ENCODE assay signal across 1 cellular context in the genomic region with DNA sequence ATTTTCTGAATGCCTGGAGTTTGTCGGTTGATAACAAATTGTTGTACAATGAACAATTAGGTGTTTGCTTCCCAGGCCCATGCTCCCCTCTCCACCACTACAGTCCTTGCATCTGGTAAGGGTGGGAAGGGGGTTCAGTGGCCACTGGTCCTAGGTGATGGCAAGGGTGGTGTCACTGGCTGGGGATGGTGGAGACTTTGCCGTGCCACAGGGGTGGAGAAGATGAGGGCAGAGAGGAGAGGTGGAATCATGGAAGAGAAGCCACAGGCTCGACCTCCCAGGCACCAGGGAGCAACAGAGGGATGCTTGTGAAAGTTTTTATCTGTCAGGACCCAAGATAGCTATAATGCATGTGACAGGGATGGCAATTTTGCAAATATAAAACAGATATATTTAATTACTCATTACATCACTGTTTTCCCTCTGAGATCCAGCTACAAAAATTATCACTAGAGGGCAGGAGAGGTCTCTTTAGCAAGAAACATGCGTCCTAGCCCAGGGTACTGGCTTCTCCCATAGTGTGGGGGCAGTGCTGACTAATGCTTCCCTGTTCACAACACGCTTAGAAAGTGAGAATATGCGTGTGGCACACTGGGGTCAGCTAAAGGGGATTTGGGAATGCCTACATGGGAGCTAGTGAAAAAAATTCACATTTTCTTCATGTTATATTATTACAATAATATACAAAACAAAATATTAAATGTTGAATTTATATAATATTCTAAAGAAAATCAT.
TF ChIP-seq lines count a peak whose summit lies in the region.

No MANE protein-coding gene starts in this region.

TF ChIP-seq in K562, 482 proteins besides CTCF, POLR2A, EP300 and RAD21 (continued from another document and continues in another):
- TF ChIP-seq POLR2B (IDR thresholded peaks at IDR 0.05; ENCODE audit: low read depth, partially characterized antibody) (no peak), HDGF (IDR thresholded peaks at IDR 0.05) (no peak), ZNF764 (CRISPR knock-in tag; IDR thresholded peaks at IDR 0.05; ENCODE audit: low read depth) (no peak), CSDE1 (IDR thresholded peaks at IDR 0.05) (no peak), PPARD (CRISPR knock-in tag; IDR thresholded peaks at IDR 0.05) (no peak), ZNF184 (CRISPR knock-in tag; IDR thresholded peaks at IDR 0.05) (no peak), MCM2 (IDR thresholded peaks at IDR 0.05; ENCODE audit: low read depth) (no peak), FOXK1 (CRISPR knock-in tag; IDR thresholded peaks at IDR 0.05; ENCODE audit: borderline replicate concordance) (no peak), ZNF316 (IDR thresholded peaks at IDR 0.05) (0 out of 2 replicates have a peak, but pooled peaks have one; percentile 49), MYC (IDR thresholded peaks at IDR 0.05; ENCODE audit: low read depth, low read length) (peak; percentile 77; the same call in 1 of the 2 replicates), MYC (CRISPR knock-in tag; IDR thresholded peaks at IDR 0.05; ENCODE audit: borderline replicate concordance, low read depth) (no peak), FUS (optimal IDR thresholded peaks at IDR 0.05; ENCODE audit: low read depth, low read length) (no peak), ZNF143 (CRISPR knock-in tag; IDR thresholded peaks at IDR 0.05) (no peak), SMARCA4 (IDR thresholded peaks at IDR 0.05) (peak; percentile 61), ZNF561 (CRISPR knock-in tag; conservative IDR thresholded peaks at IDR 0.05) (no peak), HMGN3 (IDR thresholded peaks at IDR 0.05; ENCODE audit: borderline replicate concordance, extremely low read depth, insufficient read length, low read depth, low read length) (no peak), THRAP3 (IDR thresholded peaks at IDR 0.05; ENCODE audit: borderline replicate concordance) (no peak), U2AF2 (optimal IDR thresholded peaks at IDR 0.05; ENCODE audit: low read depth, low read length) (no peak), ZMIZ1 (IDR thresholded peaks at IDR 0.05; ENCODE audit: low read depth in 2 of 2, low read length in 2 of 2) (no peak), ESRRA (IDR thresholded peaks at IDR 0.05; ENCODE audit: borderline replicate concordance, low read depth) (no peak), CEBPG (CRISPR knock-in tag; IDR thresholded peaks at IDR 0.05) (peak; percentile 26; the same call in 1 of the 2 replicates), CEBPG (tag; conservative IDR thresholded peaks at IDR 0.05 in 1 of 2, IDR thresholded peaks at IDR 0.05 in 1 of 2) (no peak)
- TF ChIP-seq, protein P1, sequence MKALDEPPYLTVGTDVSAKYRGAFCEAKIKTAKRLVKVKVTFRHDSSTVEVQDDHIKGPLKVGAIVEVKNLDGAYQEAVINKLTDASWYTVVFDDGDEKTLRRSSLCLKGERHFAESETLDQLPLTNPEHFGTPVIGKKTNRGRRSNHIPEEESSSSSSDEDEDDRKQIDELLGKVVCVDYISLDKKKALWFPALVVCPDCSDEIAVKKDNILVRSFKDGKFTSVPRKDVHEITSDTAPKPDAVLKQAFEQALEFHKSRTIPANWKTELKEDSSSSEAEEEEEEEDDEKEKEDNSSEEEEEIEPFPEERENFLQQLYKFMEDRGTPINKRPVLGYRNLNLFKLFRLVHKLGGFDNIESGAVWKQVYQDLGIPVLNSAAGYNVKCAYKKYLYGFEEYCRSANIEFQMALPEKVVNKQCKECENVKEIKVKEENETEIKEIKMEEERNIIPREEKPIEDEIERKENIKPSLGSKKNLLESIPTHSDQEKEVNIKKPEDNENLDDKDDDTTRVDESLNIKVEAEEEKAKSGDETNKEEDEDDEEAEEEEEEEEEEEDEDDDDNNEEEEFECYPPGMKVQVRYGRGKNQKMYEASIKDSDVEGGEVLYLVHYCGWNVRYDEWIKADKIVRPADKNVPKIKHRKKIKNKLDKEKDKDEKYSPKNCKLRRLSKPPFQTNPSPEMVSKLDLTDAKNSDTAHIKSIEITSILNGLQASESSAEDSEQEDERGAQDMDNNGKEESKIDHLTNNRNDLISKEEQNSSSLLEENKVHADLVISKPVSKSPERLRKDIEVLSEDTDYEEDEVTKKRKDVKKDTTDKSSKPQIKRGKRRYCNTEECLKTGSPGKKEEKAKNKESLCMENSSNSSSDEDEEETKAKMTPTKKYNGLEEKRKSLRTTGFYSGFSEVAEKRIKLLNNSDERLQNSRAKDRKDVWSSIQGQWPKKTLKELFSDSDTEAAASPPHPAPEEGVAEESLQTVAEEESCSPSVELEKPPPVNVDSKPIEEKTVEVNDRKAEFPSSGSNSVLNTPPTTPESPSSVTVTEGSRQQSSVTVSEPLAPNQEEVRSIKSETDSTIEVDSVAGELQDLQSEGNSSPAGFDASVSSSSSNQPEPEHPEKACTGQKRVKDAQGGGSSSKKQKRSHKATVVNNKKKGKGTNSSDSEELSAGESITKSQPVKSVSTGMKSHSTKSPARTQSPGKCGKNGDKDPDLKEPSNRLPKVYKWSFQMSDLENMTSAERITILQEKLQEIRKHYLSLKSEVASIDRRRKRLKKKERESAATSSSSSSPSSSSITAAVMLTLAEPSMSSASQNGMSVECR (CRISPR knock-in tag; IDR thresholded peaks at IDR 0.05): peak; percentile 26; the same call in 1 of the 2 replicates
- TF ChIP-seq, protein P2, sequence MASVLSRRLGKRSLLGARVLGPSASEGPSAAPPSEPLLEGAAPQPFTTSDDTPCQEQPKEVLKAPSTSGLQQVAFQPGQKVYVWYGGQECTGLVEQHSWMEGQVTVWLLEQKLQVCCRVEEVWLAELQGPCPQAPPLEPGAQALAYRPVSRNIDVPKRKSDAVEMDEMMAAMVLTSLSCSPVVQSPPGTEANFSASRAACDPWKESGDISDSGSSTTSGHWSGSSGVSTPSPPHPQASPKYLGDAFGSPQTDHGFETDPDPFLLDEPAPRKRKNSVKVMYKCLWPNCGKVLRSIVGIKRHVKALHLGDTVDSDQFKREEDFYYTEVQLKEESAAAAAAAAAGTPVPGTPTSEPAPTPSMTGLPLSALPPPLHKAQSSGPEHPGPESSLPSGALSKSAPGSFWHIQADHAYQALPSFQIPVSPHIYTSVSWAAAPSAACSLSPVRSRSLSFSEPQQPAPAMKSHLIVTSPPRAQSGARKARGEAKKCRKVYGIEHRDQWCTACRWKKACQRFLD (CRISPR knock-in tag; IDR thresholded peaks at IDR 0.05): no peak
- TF ChIP-seq, protein P3, sequence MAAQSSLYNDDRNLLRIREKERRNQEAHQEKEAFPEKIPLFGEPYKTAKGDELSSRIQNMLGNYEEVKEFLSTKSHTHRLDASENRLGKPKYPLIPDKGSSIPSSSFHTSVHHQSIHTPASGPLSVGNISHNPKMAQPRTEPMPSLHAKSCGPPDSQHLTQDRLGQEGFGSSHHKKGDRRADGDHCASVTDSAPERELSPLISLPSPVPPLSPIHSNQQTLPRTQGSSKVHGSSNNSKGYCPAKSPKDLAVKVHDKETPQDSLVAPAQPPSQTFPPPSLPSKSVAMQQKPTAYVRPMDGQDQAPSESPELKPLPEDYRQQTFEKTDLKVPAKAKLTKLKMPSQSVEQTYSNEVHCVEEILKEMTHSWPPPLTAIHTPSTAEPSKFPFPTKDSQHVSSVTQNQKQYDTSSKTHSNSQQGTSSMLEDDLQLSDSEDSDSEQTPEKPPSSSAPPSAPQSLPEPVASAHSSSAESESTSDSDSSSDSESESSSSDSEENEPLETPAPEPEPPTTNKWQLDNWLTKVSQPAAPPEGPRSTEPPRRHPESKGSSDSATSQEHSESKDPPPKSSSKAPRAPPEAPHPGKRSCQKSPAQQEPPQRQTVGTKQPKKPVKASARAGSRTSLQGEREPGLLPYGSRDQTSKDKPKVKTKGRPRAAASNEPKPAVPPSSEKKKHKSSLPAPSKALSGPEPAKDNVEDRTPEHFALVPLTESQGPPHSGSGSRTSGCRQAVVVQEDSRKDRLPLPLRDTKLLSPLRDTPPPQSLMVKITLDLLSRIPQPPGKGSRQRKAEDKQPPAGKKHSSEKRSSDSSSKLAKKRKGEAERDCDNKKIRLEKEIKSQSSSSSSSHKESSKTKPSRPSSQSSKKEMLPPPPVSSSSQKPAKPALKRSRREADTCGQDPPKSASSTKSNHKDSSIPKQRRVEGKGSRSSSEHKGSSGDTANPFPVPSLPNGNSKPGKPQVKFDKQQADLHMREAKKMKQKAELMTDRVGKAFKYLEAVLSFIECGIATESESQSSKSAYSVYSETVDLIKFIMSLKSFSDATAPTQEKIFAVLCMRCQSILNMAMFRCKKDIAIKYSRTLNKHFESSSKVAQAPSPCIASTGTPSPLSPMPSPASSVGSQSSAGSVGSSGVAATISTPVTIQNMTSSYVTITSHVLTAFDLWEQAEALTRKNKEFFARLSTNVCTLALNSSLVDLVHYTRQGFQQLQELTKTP (IDR thresholded peaks at IDR 0.05; ENCODE audit: low read depth in 1 of 2, partially characterized antibody in 2 of 2): no peak
- TF ChIP-seq, protein P4, sequence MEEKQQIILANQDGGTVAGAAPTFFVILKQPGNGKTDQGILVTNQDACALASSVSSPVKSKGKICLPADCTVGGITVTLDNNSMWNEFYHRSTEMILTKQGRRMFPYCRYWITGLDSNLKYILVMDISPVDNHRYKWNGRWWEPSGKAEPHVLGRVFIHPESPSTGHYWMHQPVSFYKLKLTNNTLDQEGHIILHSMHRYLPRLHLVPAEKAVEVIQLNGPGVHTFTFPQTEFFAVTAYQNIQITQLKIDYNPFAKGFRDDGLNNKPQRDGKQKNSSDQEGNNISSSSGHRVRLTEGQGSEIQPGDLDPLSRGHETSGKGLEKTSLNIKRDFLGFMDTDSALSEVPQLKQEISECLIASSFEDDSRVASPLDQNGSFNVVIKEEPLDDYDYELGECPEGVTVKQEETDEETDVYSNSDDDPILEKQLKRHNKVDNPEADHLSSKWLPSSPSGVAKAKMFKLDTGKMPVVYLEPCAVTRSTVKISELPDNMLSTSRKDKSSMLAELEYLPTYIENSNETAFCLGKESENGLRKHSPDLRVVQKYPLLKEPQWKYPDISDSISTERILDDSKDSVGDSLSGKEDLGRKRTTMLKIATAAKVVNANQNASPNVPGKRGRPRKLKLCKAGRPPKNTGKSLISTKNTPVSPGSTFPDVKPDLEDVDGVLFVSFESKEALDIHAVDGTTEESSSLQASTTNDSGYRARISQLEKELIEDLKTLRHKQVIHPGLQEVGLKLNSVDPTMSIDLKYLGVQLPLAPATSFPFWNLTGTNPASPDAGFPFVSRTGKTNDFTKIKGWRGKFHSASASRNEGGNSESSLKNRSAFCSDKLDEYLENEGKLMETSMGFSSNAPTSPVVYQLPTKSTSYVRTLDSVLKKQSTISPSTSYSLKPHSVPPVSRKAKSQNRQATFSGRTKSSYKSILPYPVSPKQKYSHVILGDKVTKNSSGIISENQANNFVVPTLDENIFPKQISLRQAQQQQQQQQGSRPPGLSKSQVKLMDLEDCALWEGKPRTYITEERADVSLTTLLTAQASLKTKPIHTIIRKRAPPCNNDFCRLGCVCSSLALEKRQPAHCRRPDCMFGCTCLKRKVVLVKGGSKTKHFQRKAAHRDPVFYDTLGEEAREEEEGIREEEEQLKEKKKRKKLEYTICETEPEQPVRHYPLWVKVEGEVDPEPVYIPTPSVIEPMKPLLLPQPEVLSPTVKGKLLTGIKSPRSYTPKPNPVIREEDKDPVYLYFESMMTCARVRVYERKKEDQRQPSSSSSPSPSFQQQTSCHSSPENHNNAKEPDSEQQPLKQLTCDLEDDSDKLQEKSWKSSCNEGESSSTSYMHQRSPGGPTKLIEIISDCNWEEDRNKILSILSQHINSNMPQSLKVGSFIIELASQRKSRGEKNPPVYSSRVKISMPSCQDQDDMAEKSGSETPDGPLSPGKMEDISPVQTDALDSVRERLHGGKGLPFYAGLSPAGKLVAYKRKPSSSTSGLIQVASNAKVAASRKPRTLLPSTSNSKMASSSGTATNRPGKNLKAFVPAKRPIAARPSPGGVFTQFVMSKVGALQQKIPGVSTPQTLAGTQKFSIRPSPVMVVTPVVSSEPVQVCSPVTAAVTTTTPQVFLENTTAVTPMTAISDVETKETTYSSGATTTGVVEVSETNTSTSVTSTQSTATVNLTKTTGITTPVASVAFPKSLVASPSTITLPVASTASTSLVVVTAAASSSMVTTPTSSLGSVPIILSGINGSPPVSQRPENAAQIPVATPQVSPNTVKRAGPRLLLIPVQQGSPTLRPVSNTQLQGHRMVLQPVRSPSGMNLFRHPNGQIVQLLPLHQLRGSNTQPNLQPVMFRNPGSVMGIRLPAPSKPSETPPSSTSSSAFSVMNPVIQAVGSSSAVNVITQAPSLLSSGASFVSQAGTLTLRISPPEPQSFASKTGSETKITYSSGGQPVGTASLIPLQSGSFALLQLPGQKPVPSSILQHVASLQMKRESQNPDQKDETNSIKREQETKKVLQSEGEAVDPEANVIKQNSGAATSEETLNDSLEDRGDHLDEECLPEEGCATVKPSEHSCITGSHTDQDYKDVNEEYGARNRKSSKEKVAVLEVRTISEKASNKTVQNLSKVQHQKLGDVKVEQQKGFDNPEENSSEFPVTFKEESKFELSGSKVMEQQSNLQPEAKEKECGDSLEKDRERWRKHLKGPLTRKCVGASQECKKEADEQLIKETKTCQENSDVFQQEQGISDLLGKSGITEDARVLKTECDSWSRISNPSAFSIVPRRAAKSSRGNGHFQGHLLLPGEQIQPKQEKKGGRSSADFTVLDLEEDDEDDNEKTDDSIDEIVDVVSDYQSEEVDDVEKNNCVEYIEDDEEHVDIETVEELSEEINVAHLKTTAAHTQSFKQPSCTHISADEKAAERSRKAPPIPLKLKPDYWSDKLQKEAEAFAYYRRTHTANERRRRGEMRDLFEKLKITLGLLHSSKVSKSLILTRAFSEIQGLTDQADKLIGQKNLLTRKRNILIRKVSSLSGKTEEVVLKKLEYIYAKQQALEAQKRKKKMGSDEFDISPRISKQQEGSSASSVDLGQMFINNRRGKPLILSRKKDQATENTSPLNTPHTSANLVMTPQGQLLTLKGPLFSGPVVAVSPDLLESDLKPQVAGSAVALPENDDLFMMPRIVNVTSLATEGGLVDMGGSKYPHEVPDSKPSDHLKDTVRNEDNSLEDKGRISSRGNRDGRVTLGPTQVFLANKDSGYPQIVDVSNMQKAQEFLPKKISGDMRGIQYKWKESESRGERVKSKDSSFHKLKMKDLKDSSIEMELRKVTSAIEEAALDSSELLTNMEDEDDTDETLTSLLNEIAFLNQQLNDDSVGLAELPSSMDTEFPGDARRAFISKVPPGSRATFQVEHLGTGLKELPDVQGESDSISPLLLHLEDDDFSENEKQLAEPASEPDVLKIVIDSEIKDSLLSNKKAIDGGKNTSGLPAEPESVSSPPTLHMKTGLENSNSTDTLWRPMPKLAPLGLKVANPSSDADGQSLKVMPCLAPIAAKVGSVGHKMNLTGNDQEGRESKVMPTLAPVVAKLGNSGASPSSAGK (IDR thresholded peaks at IDR 0.05): no peak
